1 cellular context compared by ENCODE assay signal in the genomic region with DNA sequence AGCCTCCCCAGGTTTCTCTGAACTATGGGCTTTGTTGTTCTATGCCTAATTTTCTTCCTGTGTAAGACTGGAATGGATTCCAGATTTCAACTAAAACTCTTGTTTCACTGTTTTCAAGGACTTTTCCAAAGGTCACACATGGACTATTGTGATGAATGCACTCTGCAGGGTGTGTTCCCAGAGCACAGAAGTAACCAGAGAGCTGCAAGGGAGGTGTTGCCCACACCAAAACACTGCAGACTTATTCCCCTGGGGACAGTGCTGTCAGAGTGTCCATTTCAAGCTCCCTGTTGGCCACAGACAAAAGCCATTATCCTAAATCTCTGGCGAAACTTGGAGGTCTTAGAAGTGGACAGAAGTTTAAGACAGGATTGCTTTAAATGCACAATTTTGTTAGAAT.
TF ChIP-seq lines count a peak whose summit lies in the region.

No MANE protein-coding gene starts in this region.

TF ChIP-seq in HEK293, 187 proteins besides CTCF, POLR2A, EP300 and RAD21 (continued from another document):
- TF ChIP-seq, protein P1, sequence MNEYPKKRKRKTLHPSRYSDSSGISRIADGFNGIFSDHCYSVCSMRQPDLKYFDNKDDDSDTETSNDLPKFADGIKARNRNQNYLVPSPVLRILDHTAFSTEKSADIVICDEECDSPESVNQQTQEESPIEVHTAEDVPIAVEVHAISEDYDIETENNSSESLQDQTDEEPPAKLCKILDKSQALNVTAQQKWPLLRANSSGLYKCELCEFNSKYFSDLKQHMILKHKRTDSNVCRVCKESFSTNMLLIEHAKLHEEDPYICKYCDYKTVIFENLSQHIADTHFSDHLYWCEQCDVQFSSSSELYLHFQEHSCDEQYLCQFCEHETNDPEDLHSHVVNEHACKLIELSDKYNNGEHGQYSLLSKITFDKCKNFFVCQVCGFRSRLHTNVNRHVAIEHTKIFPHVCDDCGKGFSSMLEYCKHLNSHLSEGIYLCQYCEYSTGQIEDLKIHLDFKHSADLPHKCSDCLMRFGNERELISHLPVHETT (tag by site-specific recombination; IDR thresholded peaks at IDR 0.05) = no peak
- TF ChIP-seq ZNF549 (tag by site-specific recombination; IDR thresholded peaks at IDR 0.05) = no peak
